In the genomic region with DNA sequence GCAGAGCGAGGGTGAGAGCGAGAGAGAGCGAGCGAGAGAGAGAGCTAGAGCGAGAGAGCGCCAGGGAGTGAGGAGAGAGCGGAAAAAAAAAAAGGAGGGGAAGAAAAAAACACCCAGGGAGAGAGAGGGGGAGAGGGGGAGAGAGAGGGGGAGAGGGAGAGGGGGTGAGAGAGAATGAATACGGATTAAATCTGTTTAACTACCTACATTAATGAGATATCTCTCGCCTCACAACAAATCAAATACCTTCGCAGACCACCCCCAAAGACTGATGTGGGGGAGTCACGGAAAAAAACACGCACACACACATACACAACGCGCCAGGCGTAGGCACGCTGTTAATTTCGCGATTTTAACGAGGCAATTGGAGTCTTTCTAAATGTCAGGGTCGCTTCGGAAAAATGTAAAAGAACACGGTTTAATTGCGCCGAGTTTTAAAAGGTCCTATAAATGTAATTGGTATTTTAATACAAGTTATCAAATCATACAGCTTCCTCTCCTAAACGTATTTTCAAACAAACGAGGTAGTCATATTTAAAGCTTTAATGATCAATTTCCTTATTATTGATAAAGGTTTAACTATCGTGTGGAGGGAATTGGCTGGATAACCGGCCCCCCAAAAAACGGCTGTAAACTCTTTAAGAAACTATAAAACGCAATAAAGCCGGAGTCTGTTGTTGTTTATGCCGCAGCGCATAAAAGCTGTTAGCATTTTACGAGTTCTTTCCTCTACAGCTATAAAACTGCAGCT, we compare ENCODE assay signal across 10 cellular contexts. TPM values are rescaled to one million over a fixed set of nuclear protein-coding genes. Genes with fewer than 3 reads are reported as not detected.
A peak's percentile ranks its signal among the peaks of the same experiment; 100 is the strongest.
DNase-seq lines count a peak whose midpoint lies in the region; ATAC-seq and TF ChIP-seq lines count a peak whose summit lies in the region.
"Had no signal": no experiment of that assay in that cellular context is flagged by ENCODE, and none has a peak within 500 bp of the region (broad histone marks: within the 10 kb centered on the region; RNA-seq: fewer than 3 reads in every experiment).

A gene (minus strand): TSS at position 81 of the 751 bp plus-strand sequence. CDS start 588 bp downstream, outside the sequence.

- no peak for DNase-seq in breast epithelium (ENCODE audit: low spot score in 2 of 2)
- DNase-seq in MCF 10A (ENCODE audit: unreplicated experiment) = no peak
- DNase-seq in activated naive CD8-positive, alpha-beta T cell treated with anti-CD3 and anti-CD28 coated beads, Interleukin-2, amount 10 ng/mL, durations not matched to agents 7 days and 5 days = no peak
- DNase-seq in mesendoderm = no peak
- no peak for DNase-seq in type B pancreatic cell (ENCODE audit: extremely low spot score, unreplicated experiment)
- DNase-seq in HPDE6-E6E7 (ENCODE audit: extremely low spot score) = no peak
- DNase-seq: DMS 273 treated with DMSO at 0.1 percent for 48 hours; stimulated activated CD4-positive, alpha-beta T cell treated with anti-CD3 and anti-CD28 coated beads, Interleukin-4, amount 100 ng/mL, for 1 hour had no signal

- peak within 1 kb of the TSS; percentile 50 for H3K4me2 ChIP-seq in mesendoderm (ENCODE audit: low read length)

- H3K4me1 ChIP-seq in breast epithelium (no peaks in the 10 kb centered on the region), mesendoderm (ENCODE audit: control insufficient read depth, low read depth, low read length) (no peaks in the 10 kb centered on the region)

- TF ChIP-seq POLR2A in breast epithelium (IDR thresholded peaks at IDR 0.05) = no peak

- no TSS peak for BruUV-seq in MCF 10A (replicated peaks; lab: Mats Ljungman, UMichigan)

- H3K4ac ChIP-seq in mesendoderm (ENCODE audit: low read depth, low read length) = no peak within 1 kb of the TSS

- POLR2A ChIA-PET in MCF 10A (lab: Yijun Ruan, JAX) = no interaction called here
- POLR2A ChIA-PET in activated naive CD8-positive, alpha-beta T cell treated with anti-CD3 and anti-CD28 coated beads, Interleukin-2, amount 10 ng/mL, durations not matched to agents 7 days and 5 days (lab: Charles Lee) = interaction anchor here (0.5 kb wide), 1 partner anchor 532 kb away, joined by 4 read pairs; no protein-coding TSS in a partner anchor

- peak within 1 kb of the TSS; percentile 94 for H3K23ac ChIP-seq in mesendoderm (ENCODE audit: low read length)

- H3K79me2 ChIP-seq in mesendoderm (ENCODE audit: control insufficient read depth, insufficient read depth, low read length) = no peaks in the 10 kb centered on the region

- H3K9me3 ChIP-seq in breast epithelium = no peaks in the 10 kb centered on the region

- no peak within 1 kb of the TSS for H3K27ac ChIP-seq in breast epithelium
- H3K27ac ChIP-seq in mesendoderm (ENCODE audit: low read depth, low read length) = no peak within 1 kb of the TSS

- H3K9me3 Mint-ChIP-seq in MCF 10A (ENCODE audit: unreplicated experiment) = no peaks in the 10 kb centered on the region
- H3K9me3 Mint-ChIP-seq in activated naive CD8-positive, alpha-beta T cell treated with anti-CD3 and anti-CD28 coated beads, Interleukin-2, amount 10 ng/mL, durations not matched to agents 7 days and 5 days = no peaks in the 10 kb centered on the region
- H3K9me3 Mint-ChIP-seq in type B pancreatic cell = no peaks in the 10 kb centered on the region

- intact Hi-C loops in breast epithelium (cut with DNase I; ENCODE audit: low total_unique reads) = no loop called here
- intact Hi-C loops in MCF 10A (cut with micrococcal nuclease) = no loop called here

- H4K8ac ChIP-seq in mesendoderm (ENCODE audit: low read depth, low read length) = no peak within 1 kb of the TSS

- H3K27me3 ChIP-seq in breast epithelium (peaks cover 25 to 100% of the 10 kb centered on the region in 2 donors), mesendoderm (ENCODE audit: insufficient read depth, low read length, poor library complexity) (peaks cover 89% of the 10 kb centered on the region)

- no peak within 1 kb of the TSS for H3K4me3 Mint-ChIP-seq in MCF 10A (ENCODE audit: unreplicated experiment)
- H3K4me3 Mint-ChIP-seq in activated naive CD8-positive, alpha-beta T cell treated with anti-CD3 and anti-CD28 coated beads, Interleukin-2, amount 10 ng/mL, durations not matched to agents 7 days and 5 days = peak within 1 kb of the TSS; percentile 11
- H3K4me3 Mint-ChIP-seq in type B pancreatic cell = peak within 1 kb of the TSS; percentile 92

- TF ChIP-seq CTCF in breast epithelium (IDR thresholded peaks at IDR 0.05) (no peak), MCF 10A (IDR thresholded peaks at IDR 0.05; ENCODE audit: unreplicated experiment) (no peak), type B pancreatic cell (conservative IDR thresholded peaks at IDR 0.05) (no peak)

- no peak for ATAC-seq in activated naive CD8-positive, alpha-beta T cell treated with anti-CD3 and anti-CD28 coated beads, Interleukin-2, amount 10 ng/mL, durations not matched to agents 7 days and 5 days (ENCODE audit: low read depth)
- no peak for ATAC-seq in HG02840 (IDR thresholded peaks at IDR 0.05; ENCODE audit: low FRiP score, unreplicated experiment)
- ATAC-seq in GM19023 (IDR thresholded peaks at IDR 0.05; ENCODE audit: unreplicated experiment) = no peak

- H3K36me3 Mint-ChIP-seq in MCF 10A (ENCODE audit: insufficient read depth, unreplicated experiment) (no peaks in the 10 kb centered on the region), type B pancreatic cell (no peaks in the 10 kb centered on the region)
- no peaks in the 10 kb centered on the region for H3K36me3 Mint-ChIP-seq in activated naive CD8-positive, alpha-beta T cell treated with anti-CD3 and anti-CD28 coated beads, Interleukin-2, amount 10 ng/mL, durations not matched to agents 7 days and 5 days

- no peak within 1 kb of the TSS for H3K27ac Mint-ChIP-seq in MCF 10A (ENCODE audit: low read depth, unreplicated experiment)
- H3K27ac Mint-ChIP-seq in activated naive CD8-positive, alpha-beta T cell treated with anti-CD3 and anti-CD28 coated beads, Interleukin-2, amount 10 ng/mL, durations not matched to agents 7 days and 5 days = peak within 1 kb of the TSS; percentile 70
- H3K27ac Mint-ChIP-seq in type B pancreatic cell = peak within 1 kb of the TSS; percentile 58

- no peak within 1 kb of the TSS for H2BK15ac ChIP-seq in mesendoderm (replicated peaks; ENCODE audit: low read depth)

- no peaks in the 10 kb centered on the region for H3K79me1 ChIP-seq in mesendoderm (ENCODE audit: low read length)

- peaks cover 4% of the 10 kb centered on the region for H3K4me1 Mint-ChIP-seq in MCF 10A (ENCODE audit: insufficient read depth, unreplicated experiment)
- peaks cover 39% of the 10 kb centered on the region for H3K4me1 Mint-ChIP-seq in activated naive CD8-positive, alpha-beta T cell treated with anti-CD3 and anti-CD28 coated beads, Interleukin-2, amount 10 ng/mL, durations not matched to agents 7 days and 5 days
- peaks cover 41% of the 10 kb centered on the region for H3K4me1 Mint-ChIP-seq in type B pancreatic cell (ENCODE audit: unreplicated experiment)

- no peak within 1 kb of the TSS for H4K5ac ChIP-seq in mesendoderm (ENCODE audit: low read length)

- no peak within 1 kb of the TSS for H3K18ac ChIP-seq in mesendoderm (ENCODE audit: low read length)

- no peak within 1 kb of the TSS for H2BK120ac ChIP-seq in mesendoderm (ENCODE audit: low read depth, low read length)

- H3K36me3 ChIP-seq in breast epithelium = no peaks in the 10 kb centered on the region
- H3K36me3 ChIP-seq in mesendoderm (ENCODE audit: control insufficient read depth, insufficient read depth, low read length) = no peaks in the 10 kb centered on the region

- CTCF ChIA-PET in MCF 10A (lab: Yijun Ruan, JAX) = interaction anchor here (0.6 to 2.0 kb wide), 2 partner anchors 10 to 417 kb away, joined by 3 to 5 read pairs; a partner anchor contains a TSS

- peaks cover 100% of the 10 kb centered on the region for H3K27me3 Mint-ChIP-seq in MCF 10A (ENCODE audit: insufficient read depth, unreplicated experiment)
- peaks cover 83% of the 10 kb centered on the region for H3K27me3 Mint-ChIP-seq in activated naive CD8-positive, alpha-beta T cell treated with anti-CD3 and anti-CD28 coated beads, Interleukin-2, amount 10 ng/mL, durations not matched to agents 7 days and 5 days
- H3K27me3 Mint-ChIP-seq in type B pancreatic cell = peaks cover 95% of the 10 kb centered on the region

- H3K56ac ChIP-seq in mesendoderm (ENCODE audit: low read length) = peak within 1 kb of the TSS; percentile 42

- no CpG with 5 or more reads among the region's 34 CpGs for WGBS in mesendoderm (ENCODE audit: extremely low coverage, insufficient coverage, low lambda C conversion rate)

- no peak within 1 kb of the TSS for H2AK5ac ChIP-seq in mesendoderm (ENCODE audit: low read length)

- peak within 1 kb of the TSS; percentile 54 to 78 (median 68) for H3K4me3 ChIP-seq in breast epithelium
- H3K4me3 ChIP-seq in mesendoderm (ENCODE audit: low read length) = no peak within 1 kb of the TSS

- H2BK5ac ChIP-seq in mesendoderm (ENCODE audit: low read length) = no peak within 1 kb of the TSS

- peak within 1 kb of the TSS; percentile 21 for H3K9ac ChIP-seq in mesendoderm (ENCODE audit: low read length)

RNA-seq across cellular contexts. Expression of the gene that starts here (rescaled TPM):
- total RNA-seq in breast epithelium (1 to 10 TPM in 2 of 3 donors, under 1 TPM in 1; 0.59 to 4.6 (median 4.6) TPM), MCF 10A (2022) (not detected in 2 replicates), type B pancreatic cell (ENCODE audit: low replicate concordance) (16.0 and 17.1 TPM in 2 replicates)
- not detected for total RNA-seq in activated naive CD8-positive, alpha-beta T cell treated with anti-CD3 and anti-CD28 coated beads, Interleukin-2, amount 10 ng/mL, durations not matched to agents 7 days and 5 days
- polyA plus RNA-seq in mesendoderm (2013, experiment 1 of 2) = not detected
- polyA plus RNA-seq in mesendoderm (2013, experiment 2 of 2) = not detected
